ENCODE assay signal across 15 cellular contexts in genomic region chr1:59915516-59915915, GRCh38. TPM values are rescaled to one million over a fixed set of nuclear protein-coding genes. Genes with fewer than 3 reads are reported as not detected.
"Had no signal": no experiment of that assay in that cellular context is flagged by ENCODE, and none has a peak within 500 bp of the region (broad histone marks: within the 10 kb centered on the region; RNA-seq: fewer than 3 reads in every experiment).

No MANE protein-coding gene starts in this region.

- H3K27me3 ChIP-seq: uterus had no signal

- H3K4me3 ChIP-seq: gastroesophageal sphincter, thoracic aorta, uterus had no signal

- H3K27ac Mint-ChIP-seq: activated CD4-positive, alpha-beta T cell treated with anti-CD3 and anti-CD28 coated beads, Interleukin-2, amount 10 ng/mL, durations not matched to agents 7 days and 5 days; activated T-helper 2 cell treated with anti-CD3 and anti-CD28 coated beads, Interferon-gamma antibody, Interleukin-2, Interleukin-4, amounts not matched to agents 10 μg/mL and 5 μg/mL and 100 μg/mL, durations not matched to agents 14 hours and 24 hours and 36 hours; brain; stimulated activated naive CD8-positive, alpha-beta T cell treated with anti-CD3 and anti-CD28 coated beads, Interleukin-15, Interleukin-2, amounts not matched to agents 100 ng/mL and 50 ng/mL, for 24 hours had no signal

- H3K9me3 ChIP-seq: gastroesophageal sphincter, thoracic aorta, uterus had no signal

- H3K4me1 ChIP-seq: gastroesophageal sphincter, uterus had no signal

- H3K27ac ChIP-seq: gastroesophageal sphincter, thoracic aorta, uterus had no signal

- ATAC-seq: gastroesophageal sphincter, left lobe of liver had no signal

- H3K4me3 Mint-ChIP-seq: activated CD4-positive, alpha-beta T cell treated with anti-CD3 and anti-CD28 coated beads, Interleukin-2, amount 10 ng/mL, durations not matched to agents 7 days and 5 days; brain; neural crest cell; stimulated activated naive CD8-positive, alpha-beta T cell treated with anti-CD3 and anti-CD28 coated beads, Interleukin-15, Interleukin-2, amounts not matched to agents 100 ng/mL and 50 ng/mL, for 24 hours had no signal

- H3K9me3 Mint-ChIP-seq: activated CD4-positive, alpha-beta T cell treated with anti-CD3 and anti-CD28 coated beads, Interleukin-2, amount 10 ng/mL, durations not matched to agents 7 days and 5 days; activated T-helper 2 cell treated with anti-CD3 and anti-CD28 coated beads, Interferon-gamma antibody, Interleukin-2, Interleukin-4, amounts not matched to agents 10 μg/mL and 5 μg/mL and 100 μg/mL, durations not matched to agents 14 hours and 24 hours and 36 hours; brain; stimulated activated naive CD8-positive, alpha-beta T cell treated with anti-CD3 and anti-CD28 coated beads, Interleukin-15, Interleukin-2, amounts not matched to agents 100 ng/mL and 50 ng/mL, for 24 hours had no signal

- H3K36me3 ChIP-seq: gastroesophageal sphincter, thoracic aorta, uterus had no signal

- H3K36me3 Mint-ChIP-seq: brain had no signal

- DNase-seq: activated CD4-positive, alpha-beta T cell treated with anti-CD3 and anti-CD28 coated beads, Interleukin-2, amount 10 ng/mL, durations not matched to agents 7 days and 5 days; activated CD4-positive, CD25-positive, alpha-beta regulatory T cell; activated CD8-positive, alpha-beta memory T cell treated with anti-CD3 and anti-CD28 coated beads for 24 hours; activated naive CD4-positive, alpha-beta T cell treated with anti-CD3 and anti-CD28 coated beads, Interleukin-2, amount 50 U/mL, for 16 hours; mesenchymal stem cell; stimulated activated CD4-positive, alpha-beta T cell treated with anti-CD3 and anti-CD28 coated beads, Interleukin-15, amount 100 ng/mL, for 24 hours; stimulated activated CD4-positive, alpha-beta T cell treated with anti-CD3 and anti-CD28 coated beads, Interleukin-4, amount 100 ng/mL, for 24 hours; uterus had no signal

- H3K27me3 Mint-ChIP-seq: activated CD4-positive, alpha-beta T cell treated with anti-CD3 and anti-CD28 coated beads, Interleukin-2, amount 10 ng/mL, durations not matched to agents 7 days and 5 days; stimulated activated naive CD8-positive, alpha-beta T cell treated with anti-CD3 and anti-CD28 coated beads, Interleukin-15, Interleukin-2, amounts not matched to agents 100 ng/mL and 50 ng/mL, for 24 hours had no signal

RNA-seq across cellular contexts. Expression of gene CYP2J2, which starts 11.1 kb away (rescaled TPM):
- total RNA-seq: thoracic aorta had no signal
